ENCODE assay signal across 12 cellular contexts in genomic region chr3:195155842-195156241, GRCh38.
DNase-seq lines count a peak whose midpoint lies in the region; ATAC-seq and TF ChIP-seq lines count a peak whose summit lies in the region.
"Had no signal": no experiment of that assay in that cellular context is flagged by ENCODE, and none has a peak within 500 bp of the region (broad histone marks: within the 10 kb centered on the region; RNA-seq: fewer than 3 reads in every experiment).

No MANE protein-coding gene starts in this region.

- no peaks in the 10 kb centered on the region for H3K27me3 Mint-ChIP-seq in IgD-negative memory B cell
- no peaks in the 10 kb centered on the region for H3K27me3 Mint-ChIP-seq in stimulated activated naive B cell treated with anti-CD40 and anti-IgM and Interleukin-4, amounts not matched to agents 10 μg/mL and 1 μg/mL and 100 μg/mL, for 72 hours
- H3K27me3 Mint-ChIP-seq: central memory CD8-positive, alpha-beta T cell had no signal

- intact Hi-C loops in lower lobe of right lung (cut with DNase I): no loop called here

- H3K36me3 ChIP-seq in lower lobe of right lung: no peaks in the 10 kb centered on the region
- peaks cover 5% of the 10 kb centered on the region; the same call in 1 of the 2 replicates for H3K36me3 ChIP-seq in MG63

- H3K9me3 ChIP-seq in lower lobe of right lung (no peaks in the 10 kb centered on the region), MG63 (no peaks in the 10 kb centered on the region)

- no peak for TF ChIP-seq CTCF in lower lobe of right lung (IDR thresholded peaks at IDR 0.05)

- no peak for DNase-seq in lower lobe of right lung
- no peak for DNase-seq in stimulated activated naive B cell treated with anti-CD40 and anti-IgM and Interleukin-4, amounts not matched to agents 10 μg/mL and 1 μg/mL and 100 μg/mL, for 72 hours
- no peak for DNase-seq in stimulated activated CD4-positive, alpha-beta T cell treated with anti-CD3 and anti-CD28 coated beads, Interleukin-12 subunit alpha, Interleukin-12 subunit beta, amount 100 ng/mL, for 4 hours
- no peak for DNase-seq in MG63
- DNase-seq: activated naive CD4-positive, alpha-beta T cell treated with anti-CD3 and anti-CD28 coated beads for 36 hours; GOT3; stimulated activated CD4-positive, alpha-beta T cell treated with anti-CD3 and anti-CD28 coated beads, Interleukin-4, amount 100 ng/mL, for 4 hours; stimulated activated naive CD4-positive, alpha-beta T cell treated with Interleukin-2 at 50 U/mL for 16 hours had no signal

- no peak overlapping the region for H3K4me3 ChIP-seq in lower lobe of right lung
- H3K4me3 ChIP-seq in MG63: no peak overlapping the region

- ATAC-seq in lower lobe of right lung: no peak
- ATAC-seq in stimulated activated naive B cell treated with anti-CD40 and anti-IgM and Interleukin-4, amounts not matched to agents 10 μg/mL and 1 μg/mL and 100 μg/mL, for 72 hours (replicated peaks): no peak
- ATAC-seq in GM21619 (IDR thresholded peaks at IDR 0.05; ENCODE audit: unreplicated experiment): no peak

- peak overlapping the region in 2 of 4 donors; percentile 16 to 71 for H3K4me3 Mint-ChIP-seq in IgD-negative memory B cell
- H3K4me3 Mint-ChIP-seq in stimulated activated naive B cell treated with anti-CD40 and anti-IgM and Interleukin-4, amounts not matched to agents 10 μg/mL and 1 μg/mL and 100 μg/mL, for 72 hours: no peak overlapping the region
- H3K4me3 Mint-ChIP-seq: activated naive CD4-positive, alpha-beta T cell treated with anti-CD3 and anti-CD28 coated beads for 36 hours; central memory CD8-positive, alpha-beta T cell had no signal

- peaks cover 70% of the 10 kb centered on the region for H3K4me1 ChIP-seq in lower lobe of right lung

- H3K27me3 ChIP-seq in lower lobe of right lung (ENCODE audit: low read depth) (no peaks in the 10 kb centered on the region), MG63 (no peaks in the 10 kb centered on the region)

- H3K27ac Mint-ChIP-seq in IgD-negative memory B cell: peak overlapping the region in 2 of 3 donors; percentile 79 to 93
- H3K27ac Mint-ChIP-seq in stimulated activated naive B cell treated with anti-CD40 and anti-IgM and Interleukin-4, amounts not matched to agents 10 μg/mL and 1 μg/mL and 100 μg/mL, for 72 hours: peak overlapping the region; percentile 31
- H3K27ac Mint-ChIP-seq: activated naive CD4-positive, alpha-beta T cell treated with anti-CD3 and anti-CD28 coated beads for 36 hours had no signal

- no peaks in the 10 kb centered on the region for H3K36me3 Mint-ChIP-seq in IgD-negative memory B cell
- H3K36me3 Mint-ChIP-seq in stimulated activated naive B cell treated with anti-CD40 and anti-IgM and Interleukin-4, amounts not matched to agents 10 μg/mL and 1 μg/mL and 100 μg/mL, for 72 hours: peaks cover 5 to 18% of the 10 kb centered on the region in 2 donors

- H3K9me3 Mint-ChIP-seq in IgD-negative memory B cell: no peaks in the 10 kb centered on the region
- no peaks in the 10 kb centered on the region for H3K9me3 Mint-ChIP-seq in stimulated activated naive B cell treated with anti-CD40 and anti-IgM and Interleukin-4, amounts not matched to agents 10 μg/mL and 1 μg/mL and 100 μg/mL, for 72 hours
- H3K9me3 Mint-ChIP-seq: activated naive CD4-positive, alpha-beta T cell treated with anti-CD3 and anti-CD28 coated beads for 36 hours; central memory CD8-positive, alpha-beta T cell had no signal

- peaks cover 55 to 71% (median 66%) of the 10 kb centered on the region in 3 donors for H3K4me1 Mint-ChIP-seq in IgD-negative memory B cell
- H3K4me1 Mint-ChIP-seq in stimulated activated naive B cell treated with anti-CD40 and anti-IgM and Interleukin-4, amounts not matched to agents 10 μg/mL and 1 μg/mL and 100 μg/mL, for 72 hours: peaks cover 75 to 82% of the 10 kb centered on the region in 2 donors

- peak overlapping the region; percentile 78 for H3K27ac ChIP-seq in angular gyrus (ENCODE audit: low read depth, low read length)
- H3K27ac ChIP-seq in lower lobe of right lung: peak overlapping the region; percentile 90
